Comparison of ENCODE assay signal across 8 cellular contexts in the genomic region with DNA sequence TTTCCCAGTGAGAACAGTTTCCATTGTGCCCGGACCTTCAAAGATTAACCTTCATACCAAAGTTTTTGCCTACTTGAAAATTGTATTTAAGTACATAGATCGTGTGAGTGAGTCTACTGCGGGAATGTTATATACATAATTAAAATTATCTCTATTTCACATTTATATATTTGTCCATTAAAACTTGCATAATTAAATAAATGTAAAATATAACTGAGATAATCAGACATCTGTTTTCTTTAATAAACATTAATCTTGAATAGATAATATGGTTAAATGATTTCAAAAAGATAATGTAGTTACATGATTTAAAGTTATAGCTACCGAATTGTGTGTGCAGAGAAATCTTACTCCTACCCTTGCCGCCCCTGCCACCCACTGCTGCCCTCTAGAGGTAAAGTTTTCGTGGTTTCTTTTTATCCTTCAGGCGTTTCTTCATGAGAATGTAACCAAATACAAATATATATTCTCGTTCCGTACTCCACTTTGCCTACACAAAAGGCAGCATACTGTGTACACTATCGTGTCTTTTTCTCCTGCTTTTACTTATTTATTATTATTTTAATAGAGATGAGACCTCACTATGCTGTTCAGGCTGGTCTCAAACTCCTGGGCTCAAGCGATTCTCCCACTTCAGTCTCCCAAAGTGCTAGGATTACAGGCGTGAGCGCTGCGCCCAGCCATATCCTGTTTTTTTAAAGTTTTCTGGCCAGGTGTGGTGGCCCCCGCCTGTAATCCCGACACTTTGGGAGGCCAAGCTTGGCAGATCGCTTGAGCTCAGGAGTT. TPM values are rescaled to one million over a fixed set of nuclear protein-coding genes. Genes with fewer than 3 reads are reported as not detected.
A peak's percentile ranks its signal among the peaks of the same experiment; 100 is the strongest.
DNase-seq lines count a peak whose midpoint lies in the region; ATAC-seq, FAIRE-seq and TF ChIP-seq lines count a peak whose summit lies in the region.

No MANE protein-coding gene starts in this region.

- 43 to 50% methylated on average over 16 to 17 of the region's 17 CpGs for WGBS in body of pancreas, 2 donors
- WGBS in HepG2 (ENCODE audit: low lambda C conversion rate) = 57% methylated on average over 16 of the region's 17 CpGs
- WGBS in thyroid gland, 2 donors = 66 to 68% methylated on average over 16 to 17 of the region's 17 CpGs

- no peaks in the 10 kb centered on the region for H3K79me2 ChIP-seq in HepG2 (ENCODE audit: insufficient read depth, low read length)

- H3K9me3 Mint-ChIP-seq in CD8-positive, alpha-beta T cell = no peaks in the 10 kb centered on the region
- no peaks in the 10 kb centered on the region for H3K9me3 Mint-ChIP-seq in HFFc6

- no peak overlapping the region for H2AFZ ChIP-seq in HepG2 (ENCODE audit: low read length)

- peak; percentile 28 for FAIRE-seq in HepG2 (lab: Jason Lieb, UNC)

- intact Hi-C loops in CD8-positive, alpha-beta T cell (cut with DNase I, micrococcal nuclease) = loop anchor here (1.0 kb wide), 2 partner anchors 145 to 196 kb away; no protein-coding TSS in a partner anchor
- intact Hi-C loops in body of pancreas (cut with DNase I) = no loop called here
- intact Hi-C loops in HepG2 (cut with micrococcal nuclease; ENCODE audit: unreplicated experiment) = loop anchor here (5.0 to 10.0 kb wide), 2 partner anchors 73 to 151 kb away; a partner anchor contains a TSS
- intact Hi-C loops in thyroid gland (cut with DNase I) = no loop called here

- no peak overlapping the region for H3K27ac ChIP-seq in CD8-positive, alpha-beta T cell (ENCODE audit: low read depth, low read length)
- H3K27ac ChIP-seq in body of pancreas = no peak overlapping the region
- no peak overlapping the region for H3K27ac ChIP-seq in HepG2 (ENCODE audit: extremely low read length, insufficient read depth, low read length)
- no peak overlapping the region for H3K27ac ChIP-seq in thyroid gland

- H3K36me3 Mint-ChIP-seq in CD8-positive, alpha-beta T cell = peaks cover 30% of the 10 kb centered on the region
- H3K36me3 Mint-ChIP-seq in HFFc6 (ENCODE audit: low read depth) = peaks cover 5% of the 10 kb centered on the region; the same call in 1 of the 2 replicates

- no peak overlapping the region for H3K4me3 ChIP-seq in CD8-positive, alpha-beta T cell (ENCODE audit: low read depth, low read length)
- no peak overlapping the region for H3K4me3 ChIP-seq in body of pancreas
- no peak overlapping the region for H3K4me3 ChIP-seq in HepG2 (replicated peaks in 1 of 3; ENCODE audit: insufficient read depth in 1 of 3, low read depth in 2 of 3, low read length in 3 of 3)
- H3K4me3 ChIP-seq in thyroid gland (replicated peaks in 1 of 3) = no peak overlapping the region

- no peak overlapping the region for H3K27ac Mint-ChIP-seq in CD8-positive, alpha-beta T cell
- H3K27ac Mint-ChIP-seq in HFFc6 = no peak overlapping the region

- no peaks in the 10 kb centered on the region for H3K27me3 ChIP-seq in CD8-positive, alpha-beta T cell (ENCODE audit: insufficient read depth, low read length)
- H3K27me3 ChIP-seq in body of pancreas (no peaks in the 10 kb centered on the region), HepG2 (ENCODE audit: control insufficient read depth in 1 of 2, insufficient read depth in 2 of 2, low read length in 2 of 2) (no peaks in the 10 kb centered on the region), thyroid gland (no peaks in the 10 kb centered on the region)

- peak; percentile 70 for ATAC-seq in CD8-positive, alpha-beta T cell
- ATAC-seq in SK-N-SH treated with all-trans-retinoic acid at 6 μM for 48 hours (peak; percentile 63; the same call in 2 of the 3 replicates), body of pancreas (peak; percentile 58), HepG2 (no peak), GM19035 (IDR thresholded peaks at IDR 0.05; ENCODE audit: unreplicated experiment) (no peak), GM18505 (IDR thresholded peaks at IDR 0.05; ENCODE audit: unreplicated experiment) (no peak)

- no peak overlapping the region for H3K4me2 ChIP-seq in HepG2 (ENCODE audit: low read depth, low read length)

- CTCF ChIA-PET in CD8-positive, alpha-beta T cell (lab: Charles Lee) = interaction anchor here (0.6 to 5.1 kb wide), 20 partner anchors 9 to 860 kb away, joined by 3 to 41 read pairs (median 3); no protein-coding TSS in a partner anchor
- CTCF ChIA-PET in HepG2 (lab: Yijun Ruan, JAX; ENCODE audit: low intra/inter-chr PET ratio, low total read pairs) = interaction anchor here (1.2 to 1.5 kb wide), 3 partner anchors 152 to 196 kb away, joined by 3 to 7 read pairs (median 3); no protein-coding TSS in a partner anchor

- TF ChIP-seq RAD21 in HepG2 (CRISPR knock-in tag; IDR thresholded peaks at IDR 0.05) = peak; percentile 46

- no peaks in the 10 kb centered on the region for H4K20me1 ChIP-seq in HepG2 (ENCODE audit: insufficient read depth, low read length)

- no peaks in the 10 kb centered on the region for H3K9me3 ChIP-seq in CD8-positive, alpha-beta T cell (ENCODE audit: low read length)
- H3K9me3 ChIP-seq in body of pancreas (no peaks in the 10 kb centered on the region), HepG2 (ENCODE audit: low read length) (no peaks in the 10 kb centered on the region), thyroid gland (no peaks in the 10 kb centered on the region)

- no peaks in the 10 kb centered on the region for H3K27me3 Mint-ChIP-seq in CD8-positive, alpha-beta T cell (ENCODE audit: low read depth)
- no peaks in the 10 kb centered on the region; the same call in 1 of the 2 replicates for H3K27me3 Mint-ChIP-seq in HFFc6 (ENCODE audit: insufficient read depth)

- no peak overlapping the region for H3K4me3 Mint-ChIP-seq in CD8-positive, alpha-beta T cell
- no peak overlapping the region for H3K4me3 Mint-ChIP-seq in HFFc6

- POLR2A ChIA-PET in CD8-positive, alpha-beta T cell (lab: Charles Lee) = interaction anchor here (1.6 kb wide), 1 partner anchor 12 kb away, joined by 3 read pairs; no protein-coding TSS in a partner anchor
- POLR2A ChIA-PET in HepG2 (lab: Yijun Ruan, JAX) = interaction anchor here (1.0 kb wide), 2 partner anchors 138 to 216 kb away, joined by 3 read pairs; a partner anchor contains a TSS

- H3K9ac ChIP-seq in HepG2 (ENCODE audit: insufficient read depth, low read depth, low read length) = no peak overlapping the region

- TF ChIP-seq POLR2A in body of pancreas (IDR thresholded peaks at IDR 0.05) = no peak
- no peak for TF ChIP-seq POLR2A in HepG2 (IDR thresholded peaks at IDR 0.05; ENCODE audit: insufficient read depth in 1 of 2, low read depth in 2 of 2, low read length in 2 of 2)
- no peak for TF ChIP-seq POLR2A in thyroid gland (IDR thresholded peaks at IDR 0.05)
- no peak for TF ChIP-seq POLR2A in GM18505 (IDR thresholded peaks at IDR 0.05; ENCODE audit: borderline replicate concordance, extremely low read depth, insufficient read depth, insufficient read length)

- BruUV-seq in HepG2 (replicated peaks; lab: Mats Ljungman, UMichigan) = no TSS peak

- DNase-seq in CD8-positive, alpha-beta T cell = peak; percentile 16 to 62 (median 40)
- DNase-seq in HFFc6 (peak; percentile 19), body of pancreas (peak; percentile 31 to 56 (median 52)), HepG2 (ENCODE audit: low spot score) (peak; percentile 35), thyroid gland (no peak)

- TF ChIP-seq CTCF in CD8-positive, alpha-beta T cell (IDR thresholded peaks at IDR 0.05) = peak; percentile 82
- TF ChIP-seq CTCF in HFFc6 (IDR thresholded peaks at IDR 0.05) = peak; percentile 85
- TF ChIP-seq CTCF in body of pancreas (IDR thresholded peaks at IDR 0.05) = peak; percentile 47 to 79 (median 64)
- peak; percentile 56 for TF ChIP-seq CTCF in HepG2 (CRISPR knock-in tag; IDR thresholded peaks at IDR 0.05)
- peak; percentile 14 to 51 (median 22) for TF ChIP-seq CTCF in thyroid gland (IDR thresholded peaks at IDR 0.05)

- H3K4me1 Mint-ChIP-seq in CD8-positive, alpha-beta T cell (ENCODE audit: low read depth) = peaks cover 11% of the 10 kb centered on the region
- H3K4me1 Mint-ChIP-seq in HFFc6 (ENCODE audit: low read depth) = no peaks in the 10 kb centered on the region

- in situ Hi-C loops in HepG2 (cut with HindIII; ENCODE audit: extremely low pct_ligation_motif_present, low pct_unique_long_range_greater_than_20kb) = no loop called here

- peaks cover 12% of the 10 kb centered on the region for H3K4me1 ChIP-seq in CD8-positive, alpha-beta T cell (ENCODE audit: insufficient read depth, low read length)
- H3K4me1 ChIP-seq in body of pancreas (no peaks in the 10 kb centered on the region), HepG2 (ENCODE audit: insufficient read depth, low read length) (no peaks in the 10 kb centered on the region), thyroid gland (no peaks in the 10 kb centered on the region)

- H3K36me3 ChIP-seq in CD8-positive, alpha-beta T cell (ENCODE audit: insufficient read depth, low read length) = peaks cover 5% of the 10 kb centered on the region
- H3K36me3 ChIP-seq in body of pancreas (replicated peaks in 1 of 2; ENCODE audit: insufficient read depth in 1 of 2, low read depth in 2 of 2) (no peaks in the 10 kb centered on the region), HepG2 (replicated peaks in 1 of 2; ENCODE audit: control insufficient read depth in 1 of 2, insufficient read depth in 2 of 2, low read length in 2 of 2) (peaks cover 1 to 23% of the 10 kb centered on the region in 2 experiments; a peak in 4 of 5 replicates), thyroid gland (no peaks in the 10 kb centered on the region)

- TF ChIP-seq EP300 in HepG2 (IDR thresholded peaks at IDR 0.05; ENCODE audit: low read depth in 2 of 2, low read length in 2 of 2) (no peak), HepG2 (CRISPR knock-in tag; IDR thresholded peaks at IDR 0.05; ENCODE audit: borderline replicate concordance) (no peak)

RNA-seq across cellular contexts. Expression of a gene that starts 35.6 kb away (rescaled TPM):
- total RNA-seq in CD8-positive, alpha-beta T cell = 10 to 100 TPM; 35.1 to 38.1 TPM
- 100 to 1,000 TPM in 4 of 6 experiments, 10 to 100 TPM in 2; 83.2 to 111 (median 108) TPM for total RNA-seq in HFFc6 (2021; fragmentation: NEBNext Ultra II Directional; extraction: Animal tissue kit (Norgen Biotek cat#: 25700))
- total RNA-seq in body of pancreas = 10 to 100 TPM in 1 of 2 donors, 1 to 10 TPM in 1; 8.9 to 11.9 TPM
- 13.9 and 53.3 TPM in 2 replicates for total RNA-seq in HepG2 (2016; rRNA removed; fragmentation: Illumina TruSeq; extraction: Trizol)
- 8.1 and 14.0 TPM in 2 replicates for total RNA-seq in HepG2 (2016; cell fraction: cytosol; rRNA removed; fragmentation: Illumina TruSeq; extraction: Trizol; ENCODE audit: low read depth)
- total RNA-seq in HepG2 (2016; cell fraction: insoluble cytoplasmic fraction; rRNA removed; fragmentation: Illumina TruSeq; extraction: Trizol) = 13.1 and 49.9 TPM in 2 replicates
- 13.5 and 14.0 TPM in 2 replicates for total RNA-seq in HepG2 (2016; cell fraction: membrane; rRNA removed; fragmentation: Illumina TruSeq; extraction: Trizol)
- total RNA-seq in HepG2 (2016; cell fraction: nucleus; rRNA removed; fragmentation: Illumina TruSeq; extraction: Trizol) = 20.2 and 24.8 TPM in 2 replicates
- polyA plus RNA-seq in HepG2 (2011; rRNA removed) = 25.6 and 37.6 TPM in 2 replicates
- polyA plus RNA-seq in HepG2 (2011; cell fraction: cytosol; rRNA removed) = 27.1 and 28.9 TPM in 2 replicates
- 16.5 and 18.5 TPM in 2 replicates for polyA plus RNA-seq in HepG2 (2011; cell fraction: nucleus; rRNA removed)
- 17.6 and 31.9 TPM in 2 replicates for polyA plus RNA-seq in HepG2 (2012)
- 3.7 and 4.5 TPM in 2 replicates for polyA plus RNA-seq in HepG2 (2016; cell fraction: cytosol; fragmentation: Illumina TruSeq; extraction: Trizol; ENCODE audit: low read depth)
- 101 and 117 TPM in 2 replicates for polyA plus RNA-seq in HepG2 (2016; cell fraction: insoluble cytoplasmic fraction; fragmentation: Illumina TruSeq; extraction: Trizol; ENCODE audit: low read depth)
- polyA plus RNA-seq in HepG2 (2016; cell fraction: membrane; fragmentation: Illumina TruSeq; extraction: Trizol; ENCODE audit: low read depth) = 10.9 and 12.5 TPM in 2 replicates
- polyA plus RNA-seq in HepG2 (2016; cell fraction: nucleus; fragmentation: Illumina TruSeq; extraction: Trizol; ENCODE audit: insufficient read depth, low read depth) = 50.9 and 54.7 TPM in 2 replicates
- polyA minus RNA-seq in HepG2 (2011; rRNA and poly(A)+ RNA removed; ENCODE audit: low replicate concordance) = 36.8 and 136 TPM in 2 replicates
- polyA minus RNA-seq in HepG2 (2011; cell fraction: cytosol; rRNA and poly(A)+ RNA removed) = 17.9 and 20.5 TPM in 2 replicates
- 8.1 and 9.6 TPM in 2 replicates for polyA minus RNA-seq in HepG2 (2011; cell fraction: nucleus; rRNA and poly(A)+ RNA removed)
- 10 to 100 TPM; 24.0 to 37.2 (median 26.4) TPM for total RNA-seq in thyroid gland

RNA-seq across cellular contexts. Expression of a gene that starts 35.7 kb away (rescaled TPM):
- 10 to 100 TPM in 1 of 2 experiments, 1 to 10 TPM in 1; 8.9 to 10.1 TPM for total RNA-seq in CD8-positive, alpha-beta T cell
- 10 to 100 TPM in 1 of 6 experiments, 1 to 10 TPM in 5; 6.3 to 10.3 (median 8.7) TPM for total RNA-seq in HFFc6 (2021; fragmentation: NEBNext Ultra II Directional; extraction: Animal tissue kit (Norgen Biotek cat#: 25700))
- total RNA-seq in body of pancreas (1 to 10 TPM; 4.0 to 7.0 TPM), HepG2 (2016; rRNA removed; fragmentation: Illumina TruSeq; extraction: Trizol) (9.8 and 11.3 TPM in 2 replicates), thyroid gland (10 to 100 TPM; 19.3 to 21.9 (median 20.4) TPM)
- 6.9 and 7.8 TPM in 2 replicates for total RNA-seq in HepG2 (2016; cell fraction: cytosol; rRNA removed; fragmentation: Illumina TruSeq; extraction: Trizol; ENCODE audit: low read depth)
- total RNA-seq in HepG2 (2016; cell fraction: insoluble cytoplasmic fraction; rRNA removed; fragmentation: Illumina TruSeq; extraction: Trizol) = 8.4 and 10.3 TPM in 2 replicates
- total RNA-seq in HepG2 (2016; cell fraction: membrane; rRNA removed; fragmentation: Illumina TruSeq; extraction: Trizol) = 5.6 and 5.7 TPM in 2 replicates
- 15.8 and 16.9 TPM in 2 replicates for total RNA-seq in HepG2 (2016; cell fraction: nucleus; rRNA removed; fragmentation: Illumina TruSeq; extraction: Trizol)
- polyA plus RNA-seq in HepG2 (2011; rRNA removed) = 7.4 and 7.9 TPM in 2 replicates
- 3.4 and 4.0 TPM in 2 replicates for polyA plus RNA-seq in HepG2 (2011; cell fraction: cytosol; rRNA removed)
- 10.1 and 12.5 TPM in 2 replicates for polyA plus RNA-seq in HepG2 (2011; cell fraction: nucleus; rRNA removed)
- 4.6 and 6.0 TPM in 2 replicates for polyA plus RNA-seq in HepG2 (2012)
- 1.3 and 2.0 TPM in 2 replicates for polyA plus RNA-seq in HepG2 (2016; cell fraction: cytosol; fragmentation: Illumina TruSeq; extraction: Trizol; ENCODE audit: low read depth)
- 4.1 and 5.3 TPM in 2 replicates for polyA plus RNA-seq in HepG2 (2016; cell fraction: insoluble cytoplasmic fraction; fragmentation: Illumina TruSeq; extraction: Trizol; ENCODE audit: low read depth)
- 1.4 and 1.8 TPM in 2 replicates for polyA plus RNA-seq in HepG2 (2016; cell fraction: membrane; fragmentation: Illumina TruSeq; extraction: Trizol; ENCODE audit: low read depth)
- polyA plus RNA-seq in HepG2 (2016; cell fraction: nucleus; fragmentation: Illumina TruSeq; extraction: Trizol; ENCODE audit: insufficient read depth, low read depth) = 18.3 and 20.1 TPM in 2 replicates
- 19.3 and 35.9 TPM in 2 replicates for polyA minus RNA-seq in HepG2 (2011; rRNA and poly(A)+ RNA removed; ENCODE audit: low replicate concordance)
- polyA minus RNA-seq in HepG2 (2011; cell fraction: cytosol; rRNA and poly(A)+ RNA removed) = 3.6 and 3.8 TPM in 2 replicates
- 19.4 and 21.5 TPM in 2 replicates for polyA minus RNA-seq in HepG2 (2011; cell fraction: nucleus; rRNA and poly(A)+ RNA removed)

Comparison
In these comparisons a context has a peak if more than half of its experiments do, and no peak if none do; other contexts are left out.
1. ATAC-seq: peak in CD8-positive, alpha-beta T cell (single experiment), SK-N-SH treated with all-trans-retinoic acid at 6 μM for 48 hours (single experiment) and body of pancreas (single experiment); none in HepG2 (single experiment), GM19035 (single experiment) and GM18505 (single experiment).
2. DNase-seq: peak in CD8-positive, alpha-beta T cell (7 of 7), HFFc6 (single experiment), body of pancreas (4 of 4) and HepG2 (single experiment); none in thyroid gland (0 of 2).
3. CTCF ChIP-seq: peak in every context shown above with its lines; median percentile 85 in HFFc6; 82 in CD8-positive, alpha-beta T cell; 64 in body of pancreas; 56 in HepG2; 22 in thyroid gland.
4. intact Hi-C loops: an anchor here in CD8-positive, alpha-beta T cell (1.0 kb wide) and HepG2 (5.0 to 10.0 kb wide); none called in body of pancreas and thyroid gland.